1 cellular context compared by ENCODE assay signal in genomic region chr20:47481330-47482216, GRCh38.
A peak's percentile ranks its signal among the peaks of the same experiment; 100 is the strongest.
TF ChIP-seq lines count a peak whose summit lies in the region.

No MANE protein-coding gene starts in this region.

TF ChIP-seq in HepG2, 621 proteins besides CTCF, POLR2A, EP300 and RAD21:
- TF ChIP-seq ZBTB37 (CRISPR knock-in tag; IDR thresholded peaks at IDR 0.05) (no peak), ZNF234 (CRISPR knock-in tag; conservative IDR thresholded peaks at IDR 0.05) (0 out of 2 replicates have a peak, but pooled peaks have one; percentile 25), ETV5 (CRISPR knock-in tag; IDR thresholded peaks at IDR 0.05; ENCODE audit: borderline replicate concordance) (no peak), CCDC6 (CRISPR knock-in tag; IDR thresholded peaks at IDR 0.05) (no peak), ZNF674 (CRISPR knock-in tag; IDR thresholded peaks at IDR 0.05; ENCODE audit: low read depth) (no peak), PRPF4 (IDR thresholded peaks at IDR 0.05; ENCODE audit: low read depth, low read length, poor library complexity, severe bottlenecking) (no peak)
